Comparison of ENCODE assay signal across 10 cellular contexts in genomic region chr3:130896101-130896500, GRCh38. TPM values are rescaled to one million over a fixed set of nuclear protein-coding genes. Genes with fewer than 3 reads are reported as not detected.
DNase-seq lines count a peak whose midpoint lies in the region; FAIRE-seq lines count a peak whose summit lies in the region.
"Had no signal": no experiment of that assay in that cellular context is flagged by ENCODE, and none has a peak within 500 bp of the region (broad histone marks: within the 10 kb centered on the region; RNA-seq: fewer than 3 reads in every experiment).

No MANE protein-coding gene starts in this region.

- no peak overlapping the region for H2BK120ac ChIP-seq in trophoblast cell (ENCODE audit: insufficient read depth, low read length, poor library complexity)

- H2AFZ ChIP-seq in trophoblast cell (ENCODE audit: insufficient read depth, low read length, poor library complexity): no peak overlapping the region

- no peak overlapping the region for H3K4me3 ChIP-seq in trophoblast cell (ENCODE audit: low read depth, low read length)

- no peak overlapping the region for H4K8ac ChIP-seq in trophoblast cell (ENCODE audit: low read depth, low read length)

- no peak overlapping the region for H2BK12ac ChIP-seq in trophoblast cell (ENCODE audit: low read length)

- H3K4me2 ChIP-seq in trophoblast cell (ENCODE audit: low read length): no peak overlapping the region

- H4K91ac ChIP-seq in trophoblast cell (ENCODE audit: low read depth, low read length): no peak overlapping the region

- no peak overlapping the region for H3K9ac ChIP-seq in trophoblast cell (ENCODE audit: low read length)

- H4K12ac ChIP-seq in trophoblast cell (ENCODE audit: low read depth, low read length): no peak overlapping the region

- H3K9me3 ChIP-seq in trophoblast cell (ENCODE audit: insufficient read depth, low read depth, low read length): no peaks in the 10 kb centered on the region

- DNase-seq in activated T-cell treated with anti-CD3 and anti-CD28 coated beads for 48 hours (ENCODE audit: low read depth): peak; percentile 1
- no peak for DNase-seq in activated T-cell treated with anti-CD3 and anti-CD28 coated beads for 4 hours
- no peak for DNase-seq in RCC 7860 (ENCODE audit: low spot score)
- peak; percentile 11 for DNase-seq in dermis blood vessel endothelial cell
- DNase-seq in trophoblast cell: no peak
- no peak for DNase-seq in SKM-1 treated with dmso at 0.1 percent for 144 hours (lab: John Stamatoyannopoulos, UW; ENCODE audit: unreplicated experiment)
- no peak for DNase-seq in SW 1271 (lab: John Stamatoyannopoulos, UW)
- DNase-seq in NCI-H1105 treated with DMSO at 0.1 percent for 48 hours (lab: John Stamatoyannopoulos, UW): no peak
- DNase-seq: midbrain, T-helper 9 cell had no signal

- peaks cover 15% of the 10 kb centered on the region for H3K79me2 ChIP-seq in trophoblast cell (ENCODE audit: control insufficient read depth, insufficient read depth, low read length, poor library complexity)

- no peak overlapping the region for H3K27ac ChIP-seq in trophoblast cell (ENCODE audit: low read depth, low read length)

- H3K14ac ChIP-seq in trophoblast cell (ENCODE audit: low read length): no peak overlapping the region

- H3K4me1 ChIP-seq in trophoblast cell (ENCODE audit: control insufficient read depth in 1 of 2, insufficient read depth in 2 of 2, low read length in 2 of 2): no peaks in the 10 kb centered on the region

- peak overlapping the region; percentile 89 for H3K4ac ChIP-seq in trophoblast cell (ENCODE audit: low read depth, low read length)

- FAIRE-seq in RCC 7860 (lab: Jason Lieb, UNC): peak; percentile 42

- H3K18ac ChIP-seq in trophoblast cell (ENCODE audit: low read length): no peak overlapping the region

- H3K23ac ChIP-seq in trophoblast cell (ENCODE audit: low read length): no peak overlapping the region

- no peak overlapping the region for H2AK5ac ChIP-seq in trophoblast cell (ENCODE audit: low read length)

- H3K36me3 ChIP-seq in trophoblast cell (ENCODE audit: control insufficient read depth in 1 of 2, insufficient read depth in 2 of 2, low read length in 2 of 2): no peaks in the 10 kb centered on the region

- H3K27me3 ChIP-seq in trophoblast cell (ENCODE audit: insufficient read depth, low read length): no peaks in the 10 kb centered on the region

- H2BK5ac ChIP-seq in trophoblast cell (ENCODE audit: low read depth, low read length, poor library complexity): no peak overlapping the region

- WGBS in trophoblast cell (ENCODE audit: extremely low coverage, insufficient coverage, insufficient read length): no CpG with 5 or more reads among the region's 4 CpGs

- peaks cover 12% of the 10 kb centered on the region for H3K79me1 ChIP-seq in trophoblast cell (ENCODE audit: low read length)

RNA-seq across cellular contexts. Expression of gene ATP2C1, which starts 2.2 kb away (rescaled TPM):
- total RNA-seq in dermis blood vessel endothelial cell: 88.0 and 136 TPM in 2 replicates
- 63.5 and 66.0 TPM in 2 replicates for polyA plus RNA-seq in trophoblast cell (2013)

Comparison
In these comparisons a context has a peak if more than half of its experiments do, and no peak if none do; other contexts are left out.
1. DNase-seq: peak in activated T-cell treated with anti-CD3 and anti-CD28 coated beads for 48 hours (single experiment) and dermis blood vessel endothelial cell (single experiment); none in activated T-cell treated with anti-CD3 and anti-CD28 coated beads for 4 hours (single experiment), RCC 7860 (single experiment), trophoblast cell (0 of 2), SKM-1 treated with dmso at 0.1 percent for 144 hours (single experiment), SW 1271 (0 of 2) and NCI-H1105 treated with DMSO at 0.1 percent for 48 hours (single experiment).